In the genomic region with DNA sequence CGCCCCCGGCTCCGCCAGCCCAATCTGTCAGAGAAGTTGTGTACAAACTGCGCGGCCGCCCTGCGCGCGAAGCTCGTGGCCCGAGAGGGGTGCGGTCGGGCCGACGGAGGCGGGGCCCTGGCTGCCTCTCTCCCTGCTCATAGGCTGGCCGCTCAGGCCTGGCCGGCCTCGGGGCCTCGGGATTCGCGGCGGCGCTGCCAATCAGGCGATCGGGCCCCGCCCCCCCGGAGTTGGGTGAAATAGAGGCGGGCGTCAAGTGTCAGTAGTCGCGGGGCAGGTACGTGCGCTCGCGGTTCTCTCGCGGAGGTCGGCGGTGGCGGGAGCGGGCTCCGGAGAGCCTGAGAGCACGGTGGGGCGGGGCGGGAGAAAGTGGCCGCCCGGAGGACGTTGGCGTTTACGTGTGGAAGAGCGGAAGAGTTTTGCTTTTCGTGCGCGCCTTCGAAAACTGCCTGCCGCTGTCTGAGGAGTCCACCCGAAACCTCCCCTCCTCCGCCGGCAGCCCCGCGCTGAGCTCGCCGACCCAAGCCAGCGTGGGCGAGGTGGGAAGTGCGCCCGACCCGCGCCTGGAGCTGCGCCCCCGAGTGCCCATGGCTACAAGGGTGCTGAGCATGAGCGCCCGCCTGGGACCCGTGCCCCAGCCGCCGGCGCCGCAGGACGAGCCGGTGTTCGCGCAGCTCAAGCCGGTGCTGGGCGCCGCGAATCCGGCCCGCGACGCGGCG, we compare ENCODE assay signal across 8 cellular contexts. TPM values are rescaled to one million over a fixed set of nuclear protein-coding genes. Genes with fewer than 3 reads are reported as not detected.
DNase-seq lines count a peak whose midpoint lies in the region; ATAC-seq and TF ChIP-seq lines count a peak whose summit lies in the region.

Gene KLF5 (plus strand): TSS at position 265 of the 719 bp plus-strand sequence. CDS start 323 bp downstream, at position 588.

- H3K36me3 ChIP-seq in GM23248 (ENCODE audit: low read depth) (no peaks in the 10 kb centered on the region), KOPT-K1 (ENCODE audit: insufficient read depth, low read length) (no peaks in the 10 kb centered on the region), neural cell (ENCODE audit: insufficient read depth, low read length) (no peaks in the 10 kb centered on the region)

- H3K9me3 ChIP-seq in GM23248 (ENCODE audit: low read depth) (no peaks in the 10 kb centered on the region), KOPT-K1 (ENCODE audit: insufficient read depth, low read length, poor library complexity, severe bottlenecking) (no peaks in the 10 kb centered on the region), neural cell (ENCODE audit: low read length) (no peaks in the 10 kb centered on the region)

- in situ Hi-C loops in GM23248 (cut with MboI): loop anchor here (25.0 kb wide), 1 partner anchor 653 kb away; no protein-coding TSS in a partner anchor

- H3K4me3 Mint-ChIP-seq in stimulated activated naive CD8-positive, alpha-beta T cell treated with anti-CD3 and anti-CD28 coated beads, Interleukin-15, amount 100 ng/mL, for 72 hours: peak within 1 kb of the TSS; percentile 84 to 98

- H3K27ac ChIP-seq in GM23248: peak within 1 kb of the TSS; percentile 59; the same call in 1 of the 2 replicates
- H3K27ac ChIP-seq in KOPT-K1 (ENCODE audit: low read depth, low read length, poor library complexity, severe bottlenecking): peak within 1 kb of the TSS; percentile 36
- H3K27ac ChIP-seq in neural cell (ENCODE audit: low read length): no peak within 1 kb of the TSS

- no peak for TF ChIP-seq EP300 in neural cell (conservative IDR thresholded peaks at IDR 0.05; ENCODE audit: poor library complexity, severe bottlenecking)

- H3K4me2 ChIP-seq in GM23248 (ENCODE audit: unreplicated experiment) (peak within 1 kb of the TSS; percentile 95), neural cell (ENCODE audit: low read length) (peak within 1 kb of the TSS; percentile 26)

- H3K27me3 ChIP-seq in GM23248 (replicated peaks; ENCODE audit: insufficient read depth): no peaks in the 10 kb centered on the region
- H3K27me3 ChIP-seq in neural cell (ENCODE audit: insufficient read depth, low read depth, low read length): peaks cover 66% of the 10 kb centered on the region

- TF ChIP-seq RAD21 in neural cell (conservative IDR thresholded peaks at IDR 0.05): no peak

- peaks cover 28% of the 10 kb centered on the region for H3K4me1 ChIP-seq in GM23248 (ENCODE audit: insufficient read depth)

- TF ChIP-seq CTCF in neural cell (IDR thresholded peaks at IDR 0.05; ENCODE audit: poor library complexity, severe bottlenecking): no peak

- H3K27ac Mint-ChIP-seq in stimulated activated naive CD8-positive, alpha-beta T cell treated with anti-CD3 and anti-CD28 coated beads, Interleukin-15, amount 100 ng/mL, for 72 hours: peak within 1 kb of the TSS; percentile 23 to 28

- H3K4me1 Mint-ChIP-seq in stimulated activated naive CD8-positive, alpha-beta T cell treated with anti-CD3 and anti-CD28 coated beads, Interleukin-15, amount 100 ng/mL, for 72 hours: peaks cover 27% of the 10 kb centered on the region

- no peaks in the 10 kb centered on the region for H3K9me3 Mint-ChIP-seq in stimulated activated naive CD8-positive, alpha-beta T cell treated with anti-CD3 and anti-CD28 coated beads, Interleukin-15, amount 100 ng/mL, for 72 hours

- WGBS in GM23248 (ENCODE audit: low coverage in 1 of 2, low lambda C conversion rate in 2 of 2, missing lambda C conversion rate in 2 of 2), 2 experiments: 1% methylated on average over 52 to 69 of the region's 93 CpGs

- peak; percentile 98 for ATAC-seq in stimulated activated naive CD8-positive, alpha-beta T cell treated with anti-CD3 and anti-CD28 coated beads, Interleukin-15, amount 100 ng/mL, for 72 hours

- peak within 1 kb of the TSS; percentile 83 for H3K4me3 ChIP-seq in GM23248
- peak within 1 kb of the TSS; percentile 77 for H3K4me3 ChIP-seq in neural cell (ENCODE audit: low read length)

- peak within 1 kb of the TSS; percentile 75 for H2AFZ ChIP-seq in GM23248
- no peak within 1 kb of the TSS for H2AFZ ChIP-seq in neural cell (ENCODE audit: low read depth, low read length)

- peaks cover 53% of the 10 kb centered on the region for H3K27me3 Mint-ChIP-seq in stimulated activated naive CD8-positive, alpha-beta T cell treated with anti-CD3 and anti-CD28 coated beads, Interleukin-15, amount 100 ng/mL, for 72 hours

- H3K79me2 ChIP-seq in GM23248 (ENCODE audit: insufficient read depth) (0 out of 2 replicates have a peak, but pooled peaks cover 12% of the 10 kb centered on the region), neural cell (replicated peaks; ENCODE audit: insufficient read depth, low read length) (no peaks in the 10 kb centered on the region)

- H3K9me2 ChIP-seq in GM23248 (ENCODE audit: insufficient read depth) (no peaks in the 10 kb centered on the region), neural cell (ENCODE audit: insufficient read depth, low read length) (no peaks in the 10 kb centered on the region)

- H3F3A ChIP-seq in GM23248 (ENCODE audit: insufficient read depth) (peaks cover 24% of the 10 kb centered on the region), neural cell (ENCODE audit: insufficient read depth, low read length, poor library complexity, severe bottlenecking) (no peaks in the 10 kb centered on the region)

- H3K9ac ChIP-seq in GM23248 (peak within 1 kb of the TSS; percentile 69), neural cell (ENCODE audit: low read length) (no peak within 1 kb of the TSS)

- peak; percentile 93 for DNase-seq in EH (ENCODE audit: low read depth)
- DNase-seq in GM23248: peak; percentile 98
- DNase-seq in RPMI8226: peak; percentile 95
- DNase-seq in activated T-helper 9 cell treated with anti-CD3 and anti-CD28 coated beads, Interleukin-2, amount 50 U/mL, for 16 hours (ENCODE audit: low read depth): peak; percentile 94
- peak; percentile 76 for DNase-seq in fibroblast of the conjunctiva (ENCODE audit: low read depth)
- peak; percentile 95 for DNase-seq in stimulated activated naive CD8-positive, alpha-beta T cell treated with anti-CD3 and anti-CD28 coated beads, Interleukin-15, amount 100 ng/mL, for 72 hours

- H4K20me1 ChIP-seq in GM23248 (ENCODE audit: insufficient read depth) (no peaks in the 10 kb centered on the region), neural cell (ENCODE audit: insufficient read depth) (no peaks in the 10 kb centered on the region)

TF ChIP-seq in neural cell, 6 proteins besides CTCF, POLR2A, EP300 and RAD21:
- TF ChIP-seq EZH2 (IDR thresholded peaks at IDR 0.05; ENCODE audit: borderline replicate concordance, insufficient read depth, low read length, poor library complexity, severe bottlenecking): no peak
- TF ChIP-seq POLR2AphosphoS5 (IDR thresholded peaks at IDR 0.05): no peak
- no peak for TF ChIP-seq TAF1 (IDR thresholded peaks at IDR 0.05; ENCODE audit: low read depth)
- TF ChIP-seq, protein P1, sequence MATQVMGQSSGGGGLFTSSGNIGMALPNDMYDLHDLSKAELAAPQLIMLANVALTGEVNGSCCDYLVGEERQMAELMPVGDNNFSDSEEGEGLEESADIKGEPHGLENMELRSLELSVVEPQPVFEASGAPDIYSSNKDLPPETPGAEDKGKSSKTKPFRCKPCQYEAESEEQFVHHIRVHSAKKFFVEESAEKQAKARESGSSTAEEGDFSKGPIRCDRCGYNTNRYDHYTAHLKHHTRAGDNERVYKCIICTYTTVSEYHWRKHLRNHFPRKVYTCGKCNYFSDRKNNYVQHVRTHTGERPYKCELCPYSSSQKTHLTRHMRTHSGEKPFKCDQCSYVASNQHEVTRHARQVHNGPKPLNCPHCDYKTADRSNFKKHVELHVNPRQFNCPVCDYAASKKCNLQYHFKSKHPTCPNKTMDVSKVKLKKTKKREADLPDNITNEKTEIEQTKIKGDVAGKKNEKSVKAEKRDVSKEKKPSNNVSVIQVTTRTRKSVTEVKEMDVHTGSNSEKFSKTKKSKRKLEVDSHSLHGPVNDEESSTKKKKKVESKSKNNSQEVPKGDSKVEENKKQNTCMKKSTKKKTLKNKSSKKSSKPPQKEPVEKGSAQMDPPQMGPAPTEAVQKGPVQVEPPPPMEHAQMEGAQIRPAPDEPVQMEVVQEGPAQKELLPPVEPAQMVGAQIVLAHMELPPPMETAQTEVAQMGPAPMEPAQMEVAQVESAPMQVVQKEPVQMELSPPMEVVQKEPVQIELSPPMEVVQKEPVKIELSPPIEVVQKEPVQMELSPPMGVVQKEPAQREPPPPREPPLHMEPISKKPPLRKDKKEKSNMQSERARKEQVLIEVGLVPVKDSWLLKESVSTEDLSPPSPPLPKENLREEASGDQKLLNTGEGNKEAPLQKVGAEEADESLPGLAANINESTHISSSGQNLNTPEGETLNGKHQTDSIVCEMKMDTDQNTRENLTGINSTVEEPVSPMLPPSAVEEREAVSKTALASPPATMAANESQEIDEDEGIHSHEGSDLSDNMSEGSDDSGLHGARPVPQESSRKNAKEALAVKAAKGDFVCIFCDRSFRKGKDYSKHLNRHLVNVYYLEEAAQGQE (IDR thresholded peaks at IDR 0.05; ENCODE audit: borderline replicate concordance): no peak
- no peak for TF ChIP-seq MXI1 (conservative IDR thresholded peaks at IDR 0.05; ENCODE audit: poor library complexity, severe bottlenecking)
- peak; percentile 62 for TF ChIP-seq SMC3 (conservative IDR thresholded peaks at IDR 0.05; ENCODE audit: poor library complexity)

RNA-seq across cellular contexts. Expression of gene KLF5, which starts in this region (rescaled TPM):
- total RNA-seq in GM23248 (2014; rRNA removed; shearing (Covaris generic)): 5.5 and 6.1 TPM in 2 replicates
- 5.6 and 7.1 TPM in 2 replicates for polyA plus RNA-seq in GM23248 (2016; fragmentation: Nextera tagmentation; extraction: Ambion mirVana)
- polyA plus RNA-seq in neural cell: 0.14 and 0.26 TPM in 2 replicates
- polyA minus RNA-seq in neural cell: 0.97 and 1.4 TPM in 2 replicates
